8 cellular contexts compared by ENCODE assay signal in the genomic region with DNA sequence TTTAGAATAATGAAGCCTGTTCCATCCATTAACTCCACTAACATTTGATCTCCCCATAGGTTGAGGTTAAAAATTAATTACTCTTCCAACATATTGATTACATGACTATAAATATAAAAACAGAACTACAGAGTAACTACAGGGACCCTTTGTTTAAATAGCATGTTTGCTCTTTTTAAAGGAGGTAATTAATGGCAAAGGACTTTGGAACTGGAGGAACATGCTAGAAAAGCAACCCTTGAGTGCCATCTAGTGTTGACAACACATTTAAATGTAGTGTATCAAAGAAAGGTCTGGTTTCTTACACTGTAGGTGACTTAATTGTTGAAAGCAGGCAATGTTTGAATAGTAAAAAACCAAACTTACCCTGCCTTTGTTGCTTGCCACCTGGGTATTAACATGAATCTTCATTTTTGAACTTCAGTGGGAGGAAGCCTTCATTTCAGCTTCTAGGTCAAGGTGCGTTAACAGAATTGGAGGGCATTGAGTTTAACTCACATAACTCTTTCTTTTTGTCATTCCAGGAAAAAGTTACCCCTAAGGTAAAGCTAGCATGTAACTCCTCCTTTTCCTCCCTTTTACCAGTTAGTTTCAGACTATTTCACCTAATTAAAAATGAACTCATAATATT. TPM values are rescaled to one million over a fixed set of nuclear protein-coding genes. Genes with fewer than 3 reads are reported as not detected.
A peak's percentile ranks its signal among the peaks of the same experiment; 100 is the strongest.
DNase-seq lines count a peak whose midpoint lies in the region; ATAC-seq and TF ChIP-seq lines count a peak whose summit lies in the region.

No MANE protein-coding gene starts in this region.

- no peak for TF ChIP-seq POLR2A in HCT116 (IDR thresholded peaks at IDR 0.05; ENCODE audit: borderline replicate concordance, extremely low read depth, insufficient read depth, insufficient read length)

- no peaks in the 10 kb centered on the region for H3K79me2 ChIP-seq in HCT116 (ENCODE audit: insufficient read depth, low read length)

- BruUV-seq in HCT116 (replicated peaks; lab: Mats Ljungman, UMichigan): no TSS peak

- H2AFZ ChIP-seq in HCT116 (ENCODE audit: low read depth, low read length, poor library complexity, severe bottlenecking): peak overlapping the region; percentile 76

- RAD21 ChIA-PET in HCT116 (lab: Charles Lee; ENCODE audit: low non-redundant PET in 1 of 2, low total read pairs in 2 of 2, uncharacterized antibody in 2 of 2, unreplicated experiment in 2 of 2): interaction anchor here (1.0 to 2.6 kb wide), 4 partner anchors 218 to 630 kb away, joined by 3 to 12 read pairs (median 6); no protein-coding TSS in a partner anchor

- peak; percentile 20 for DNase-seq in NOMO-1 treated with DMSO at 0.1 percent for 48 hours (lab: John Stamatoyannopoulos, UW; ENCODE audit: unreplicated experiment)
- DNase-seq in NOMO-1 treated with dmso at 0.1 percent for 144 hours (lab: John Stamatoyannopoulos, UW; ENCODE audit: unreplicated experiment): no peak
- peak; percentile 67 for DNase-seq in HCT116 (ENCODE audit: low read depth, low spot score)
- DNase-seq in NCI-H146 treated with DMSO at 0.1 percent for 48 hours (lab: John Stamatoyannopoulos, UW; ENCODE audit: unreplicated experiment): peak; percentile 75
- peak; percentile 81 for DNase-seq in SW480 (ENCODE audit: low spot score)
- DNase-seq in fibroblast of peridontal ligament (ENCODE audit: extremely low read depth): peak; percentile 85
- DNase-seq in nephron progenitor cell: peak; percentile 33

- peak; percentile 94 for TF ChIP-seq RAD21 in HCT116 (IDR thresholded peaks at IDR 0.05; ENCODE audit: low read depth)

- intact Hi-C loops in HCT116 (cut with micrococcal nuclease): loop anchor here (1.0 to 5.0 kb wide), 4 partner anchors 218 to 636 kb away; partner anchors contain the start of gene CAV1

- no peaks in the 10 kb centered on the region for H3K36me3 ChIP-seq in HCT116 (ENCODE audit: control insufficient read depth in 1 of 2, insufficient read depth in 2 of 2, low read length in 2 of 2)

- no peak overlapping the region for H3K4me3 Mint-ChIP-seq in nephron progenitor cell

- H3K4me1 ChIP-seq in HCT116 (ENCODE audit: control insufficient read depth in 1 of 2, insufficient read depth in 2 of 2, low read length in 2 of 2): peaks cover 43 to 48% of the 10 kb centered on the region in 2 experiments

- no peaks in the 10 kb centered on the region for H3K9me3 Mint-ChIP-seq in nephron progenitor cell

- H3K27ac ChIP-seq in HCT116 (ENCODE audit: low read depth, low read length): peak overlapping the region; percentile 64

- no peak overlapping the region for H3K27ac Mint-ChIP-seq in nephron progenitor cell

- H3K27me3 ChIP-seq in HCT116 (ENCODE audit: insufficient read depth, low read length): no peaks in the 10 kb centered on the region

- H3K9ac ChIP-seq in HCT116 (ENCODE audit: low read length): no peak overlapping the region; the same call in 1 of the 2 replicates

- H3K4me3 ChIP-seq in HCT116 (replicated peaks in 1 of 2; ENCODE audit: low read depth in 1 of 2, low read length in 2 of 2): no peak overlapping the region

- POLR2A ChIA-PET in HCT116 (lab: Charles Lee): interaction anchor here (1.4 kb wide), 1 partner anchor 218 kb away, joined by 5 read pairs; no protein-coding TSS in a partner anchor

- H3K9me3 ChIP-seq in HCT116 (ENCODE audit: control insufficient read depth in 1 of 2, insufficient read depth in 1 of 2, low read depth in 1 of 2, low read length in 2 of 2): no peaks in the 10 kb centered on the region

- H4K20me1 ChIP-seq in HCT116 (ENCODE audit: insufficient read depth): no peaks in the 10 kb centered on the region

- peak; percentile 43 to 86 (median 76); a peak in 4 of 6 replicates for TF ChIP-seq CTCF in HCT116 (IDR thresholded peaks at IDR 0.05 in 2 of 3, conservative IDR thresholded peaks at IDR 0.05 in 1 of 3; ENCODE audit: borderline replicate concordance in 1 of 3, insufficient read depth in 1 of 3, low read depth in 2 of 3, low read length in 2 of 3)
- peak; percentile 74 for TF ChIP-seq CTCF in nephron progenitor cell (IDR thresholded peaks at IDR 0.05)

- H3K36me3 Mint-ChIP-seq in nephron progenitor cell (ENCODE audit: low read depth): no peaks in the 10 kb centered on the region

- CTCF ChIA-PET in HCT116 (lab: Charles Lee): interaction anchor here (0.7 to 2.5 kb wide), 6 partner anchors 55 to 630 kb away, joined by 3 to 31 read pairs (median 4); partner anchors contain the start of gene MET

- ATAC-seq in HCT116 (peak; percentile 81), HG03521 (IDR thresholded peaks at IDR 0.05; ENCODE audit: unreplicated experiment) (no peak)

- peaks cover 3% of the 10 kb centered on the region for H3K27me3 Mint-ChIP-seq in nephron progenitor cell (ENCODE audit: low read depth, poor library complexity)

- no peaks in the 10 kb centered on the region for H3K9me2 ChIP-seq in HCT116 (ENCODE audit: insufficient read depth)

- H3K4me1 Mint-ChIP-seq in nephron progenitor cell: peaks cover 58% of the 10 kb centered on the region

- peak overlapping the region; percentile 54 for H3K4me2 ChIP-seq in HCT116 (ENCODE audit: low read length)

TF ChIP-seq in HCT116, 20 proteins besides CTCF, POLR2A, EP300 and RAD21:
- TF ChIP-seq POLR2AphosphoS5 (IDR thresholded peaks at IDR 0.05; ENCODE audit: low read depth, low read length): no peak
- TF ChIP-seq ZNF274 (IDR thresholded peaks at IDR 0.05; ENCODE audit: low read depth, low read length): no peak
- TF ChIP-seq CEBPB (IDR thresholded peaks at IDR 0.05; ENCODE audit: low read depth): 0 out of 2 replicates have a peak, but pooled peaks have one; percentile 4

RNA-seq across cellular contexts. Expression of gene CAPZA2, which starts 52.6 kb away (rescaled TPM):
- 135 TPM for total RNA-seq in HCT116 (2021; ENCODE audit: unreplicated experiment)
- polyA plus RNA-seq in HCT116 (2012): 32.2 and 45.0 TPM in 2 replicates
